Comparison of ENCODE assay signal across 1 cellular context in the genomic region with DNA sequence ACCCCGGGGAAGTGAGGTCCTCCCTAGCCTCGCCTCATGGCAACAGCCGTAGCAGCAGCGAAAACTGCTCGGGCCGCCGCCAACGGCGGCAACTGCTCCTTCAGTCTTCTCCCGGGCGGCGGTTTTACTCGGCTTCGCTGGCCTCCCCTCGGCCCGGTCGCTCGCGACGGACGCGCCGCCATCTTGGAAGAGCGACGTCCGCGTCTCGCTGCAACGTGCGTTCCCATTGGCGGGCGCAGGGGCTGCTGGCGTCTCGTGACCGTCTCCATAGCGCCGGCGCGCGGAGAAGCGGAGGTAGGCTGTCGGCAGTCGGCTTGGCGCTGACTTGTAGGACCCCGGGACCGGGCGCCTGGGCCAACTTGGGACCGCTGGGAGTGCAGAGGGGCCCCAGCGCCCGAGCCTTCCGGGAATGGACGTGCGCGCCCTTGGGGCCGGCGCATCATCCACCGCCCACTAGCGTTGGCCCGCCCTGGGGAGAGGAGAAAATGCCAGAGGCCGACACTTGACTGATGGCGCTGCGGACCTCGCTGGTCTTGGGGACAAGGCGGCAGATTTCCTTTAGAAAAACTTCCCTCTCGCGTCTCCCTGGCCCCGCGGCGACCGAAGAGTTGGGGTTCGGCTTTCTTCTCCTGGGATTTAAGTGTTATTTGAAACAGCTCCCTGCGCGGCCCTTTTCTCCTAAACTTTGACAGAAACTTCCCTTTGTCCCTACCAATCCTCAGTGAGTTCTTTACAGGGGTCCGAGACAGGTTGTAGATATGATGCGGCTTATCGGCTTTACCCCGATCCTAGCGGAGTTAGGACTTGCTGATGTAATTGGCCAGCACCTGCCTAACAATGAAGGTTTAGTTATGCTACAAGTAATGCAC.
TF ChIP-seq lines count a peak whose summit lies in the region.

A gene with protein sequence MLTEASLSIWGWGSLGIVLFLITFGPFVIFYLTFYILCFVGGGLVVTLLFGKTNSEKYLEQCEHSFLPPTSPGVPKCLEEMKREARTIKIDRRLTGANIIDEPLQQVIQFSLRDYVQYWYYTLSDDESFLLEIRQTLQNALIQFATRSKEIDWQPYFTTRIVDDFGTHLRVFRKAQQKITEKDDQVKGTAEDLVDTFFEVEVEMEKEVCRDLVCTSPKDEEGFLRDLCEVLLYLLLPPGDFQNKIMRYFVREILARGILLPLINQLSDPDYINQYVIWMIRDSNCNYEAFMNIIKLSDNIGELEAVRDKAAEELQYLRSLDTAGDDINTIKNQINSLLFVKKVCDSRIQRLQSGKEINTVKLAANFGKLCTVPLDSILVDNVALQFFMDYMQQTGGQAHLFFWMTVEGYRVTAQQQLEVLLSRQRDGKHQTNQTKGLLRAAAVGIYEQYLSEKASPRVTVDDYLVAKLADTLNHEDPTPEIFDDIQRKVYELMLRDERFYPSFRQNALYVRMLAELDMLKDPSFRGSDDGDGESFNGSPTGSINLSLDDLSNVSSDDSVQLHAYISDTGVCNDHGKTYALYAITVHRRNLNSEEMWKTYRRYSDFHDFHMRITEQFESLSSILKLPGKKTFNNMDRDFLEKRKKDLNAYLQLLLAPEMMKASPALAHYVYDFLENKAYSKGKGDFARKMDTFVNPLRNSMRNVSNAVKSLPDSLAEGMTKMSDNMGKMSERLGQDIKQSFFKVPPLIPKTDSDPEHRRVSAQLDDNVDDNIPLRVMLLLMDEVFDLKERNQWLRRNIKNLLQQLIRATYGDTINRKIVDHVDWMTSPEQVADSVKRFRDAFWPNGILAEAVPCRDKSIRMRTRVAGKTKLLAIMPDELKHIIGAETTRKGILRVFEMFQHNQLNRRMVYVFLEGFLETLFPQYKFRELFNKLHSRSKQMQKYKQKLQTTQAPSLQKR (minus strand): TSS at position 193 of the 869 bp plus-strand sequence. CDS start 199 bp downstream, outside the sequence.

TF ChIP-seq in HepG2, 621 proteins besides CTCF, POLR2A, EP300 and RAD21 (continued from another document and continues in another):
- TF ChIP-seq, protein P1, sequence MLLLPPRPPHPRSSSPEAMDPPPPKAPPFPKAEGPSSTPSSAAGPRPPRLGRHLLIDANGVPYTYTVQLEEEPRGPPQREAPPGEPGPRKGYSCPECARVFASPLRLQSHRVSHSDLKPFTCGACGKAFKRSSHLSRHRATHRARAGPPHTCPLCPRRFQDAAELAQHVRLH (CRISPR knock-in tag; IDR thresholded peaks at IDR 0.05; ENCODE audit: borderline replicate concordance, low read depth): peak; percentile 82
- TF ChIP-seq, protein P2, sequence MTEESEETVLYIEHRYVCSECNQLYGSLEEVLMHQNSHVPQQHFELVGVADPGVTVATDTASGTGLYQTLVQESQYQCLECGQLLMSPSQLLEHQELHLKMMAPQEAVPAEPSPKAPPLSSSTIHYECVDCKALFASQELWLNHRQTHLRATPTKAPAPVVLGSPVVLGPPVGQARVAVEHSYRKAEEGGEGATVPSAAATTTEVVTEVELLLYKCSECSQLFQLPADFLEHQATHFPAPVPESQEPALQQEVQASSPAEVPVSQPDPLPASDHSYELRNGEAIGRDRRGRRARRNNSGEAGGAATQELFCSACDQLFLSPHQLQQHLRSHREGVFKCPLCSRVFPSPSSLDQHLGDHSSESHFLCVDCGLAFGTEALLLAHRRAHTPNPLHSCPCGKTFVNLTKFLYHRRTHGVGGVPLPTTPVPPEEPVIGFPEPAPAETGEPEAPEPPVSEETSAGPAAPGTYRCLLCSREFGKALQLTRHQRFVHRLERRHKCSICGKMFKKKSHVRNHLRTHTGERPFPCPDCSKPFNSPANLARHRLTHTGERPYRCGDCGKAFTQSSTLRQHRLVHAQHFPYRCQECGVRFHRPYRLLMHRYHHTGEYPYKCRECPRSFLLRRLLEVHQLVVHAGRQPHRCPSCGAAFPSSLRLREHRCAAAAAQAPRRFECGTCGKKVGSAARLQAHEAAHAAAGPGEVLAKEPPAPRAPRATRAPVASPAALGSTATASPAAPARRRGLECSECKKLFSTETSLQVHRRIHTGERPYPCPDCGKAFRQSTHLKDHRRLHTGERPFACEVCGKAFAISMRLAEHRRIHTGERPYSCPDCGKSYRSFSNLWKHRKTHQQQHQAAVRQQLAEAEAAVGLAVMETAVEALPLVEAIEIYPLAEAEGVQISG (CRISPR knock-in tag; IDR thresholded peaks at IDR 0.05): peak; percentile 88
- no peak for TF ChIP-seq ARHGAP35 (CRISPR knock-in tag; IDR thresholded peaks at IDR 0.05; ENCODE audit: borderline replicate concordance)
- TF ChIP-seq, protein P3, sequence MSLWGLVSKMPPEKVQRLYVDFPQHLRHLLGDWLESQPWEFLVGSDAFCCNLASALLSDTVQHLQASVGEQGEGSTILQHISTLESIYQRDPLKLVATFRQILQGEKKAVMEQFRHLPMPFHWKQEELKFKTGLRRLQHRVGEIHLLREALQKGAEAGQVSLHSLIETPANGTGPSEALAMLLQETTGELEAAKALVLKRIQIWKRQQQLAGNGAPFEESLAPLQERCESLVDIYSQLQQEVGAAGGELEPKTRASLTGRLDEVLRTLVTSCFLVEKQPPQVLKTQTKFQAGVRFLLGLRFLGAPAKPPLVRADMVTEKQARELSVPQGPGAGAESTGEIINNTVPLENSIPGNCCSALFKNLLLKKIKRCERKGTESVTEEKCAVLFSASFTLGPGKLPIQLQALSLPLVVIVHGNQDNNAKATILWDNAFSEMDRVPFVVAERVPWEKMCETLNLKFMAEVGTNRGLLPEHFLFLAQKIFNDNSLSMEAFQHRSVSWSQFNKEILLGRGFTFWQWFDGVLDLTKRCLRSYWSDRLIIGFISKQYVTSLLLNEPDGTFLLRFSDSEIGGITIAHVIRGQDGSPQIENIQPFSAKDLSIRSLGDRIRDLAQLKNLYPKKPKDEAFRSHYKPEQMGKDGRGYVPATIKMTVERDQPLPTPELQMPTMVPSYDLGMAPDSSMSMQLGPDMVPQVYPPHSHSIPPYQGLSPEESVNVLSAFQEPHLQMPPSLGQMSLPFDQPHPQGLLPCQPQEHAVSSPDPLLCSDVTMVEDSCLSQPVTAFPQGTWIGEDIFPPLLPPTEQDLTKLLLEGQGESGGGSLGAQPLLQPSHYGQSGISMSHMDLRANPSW (CRISPR knock-in tag; IDR thresholded peaks at IDR 0.05; ENCODE audit: borderline replicate concordance): peak; percentile 67; the same call in 1 of the 2 replicates
- TF ChIP-seq, protein P4, sequence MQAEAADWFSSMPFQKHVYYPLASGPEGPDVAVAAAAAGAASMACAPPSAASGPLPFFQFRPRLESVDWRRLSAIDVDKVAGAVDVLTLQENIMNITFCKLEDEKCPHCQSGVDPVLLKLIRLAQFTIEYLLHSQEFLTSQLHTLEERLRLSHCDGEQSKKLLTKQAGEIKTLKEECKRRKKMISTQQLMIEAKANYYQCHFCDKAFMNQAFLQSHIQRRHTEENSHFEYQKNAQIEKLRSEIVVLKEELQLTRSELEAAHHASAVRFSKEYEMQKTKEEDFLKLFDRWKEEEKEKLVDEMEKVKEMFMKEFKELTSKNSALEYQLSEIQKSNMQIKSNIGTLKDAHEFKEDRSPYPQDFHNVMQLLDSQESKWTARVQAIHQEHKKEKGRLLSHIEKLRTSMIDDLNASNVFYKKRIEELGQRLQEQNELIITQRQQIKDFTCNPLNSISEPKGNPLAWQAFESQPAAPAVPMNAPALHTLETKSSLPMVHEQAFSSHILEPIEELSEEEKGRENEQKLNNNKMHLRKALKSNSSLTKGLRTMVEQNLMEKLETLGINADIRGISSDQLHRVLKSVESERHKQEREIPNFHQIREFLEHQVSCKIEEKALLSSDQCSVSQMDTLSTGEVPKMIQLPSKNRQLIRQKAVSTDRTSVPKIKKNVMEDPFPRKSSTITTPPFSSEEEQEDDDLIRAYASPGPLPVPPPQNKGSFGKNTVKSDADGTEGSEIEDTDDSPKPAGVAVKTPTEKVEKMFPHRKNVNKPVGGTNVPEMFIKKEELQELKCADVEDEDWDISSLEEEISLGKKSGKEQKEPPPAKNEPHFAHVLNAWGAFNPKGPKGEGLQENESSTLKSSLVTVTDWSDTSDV (CRISPR knock-in tag; IDR thresholded peaks at IDR 0.05): no peak
- TF ChIP-seq ZNF761 (CRISPR knock-in tag; conservative IDR thresholded peaks at IDR 0.05): no peak
- TF ChIP-seq SMAD9 (CRISPR knock-in tag; IDR thresholded peaks at IDR 0.05): no peak
- TF ChIP-seq, protein P5, sequence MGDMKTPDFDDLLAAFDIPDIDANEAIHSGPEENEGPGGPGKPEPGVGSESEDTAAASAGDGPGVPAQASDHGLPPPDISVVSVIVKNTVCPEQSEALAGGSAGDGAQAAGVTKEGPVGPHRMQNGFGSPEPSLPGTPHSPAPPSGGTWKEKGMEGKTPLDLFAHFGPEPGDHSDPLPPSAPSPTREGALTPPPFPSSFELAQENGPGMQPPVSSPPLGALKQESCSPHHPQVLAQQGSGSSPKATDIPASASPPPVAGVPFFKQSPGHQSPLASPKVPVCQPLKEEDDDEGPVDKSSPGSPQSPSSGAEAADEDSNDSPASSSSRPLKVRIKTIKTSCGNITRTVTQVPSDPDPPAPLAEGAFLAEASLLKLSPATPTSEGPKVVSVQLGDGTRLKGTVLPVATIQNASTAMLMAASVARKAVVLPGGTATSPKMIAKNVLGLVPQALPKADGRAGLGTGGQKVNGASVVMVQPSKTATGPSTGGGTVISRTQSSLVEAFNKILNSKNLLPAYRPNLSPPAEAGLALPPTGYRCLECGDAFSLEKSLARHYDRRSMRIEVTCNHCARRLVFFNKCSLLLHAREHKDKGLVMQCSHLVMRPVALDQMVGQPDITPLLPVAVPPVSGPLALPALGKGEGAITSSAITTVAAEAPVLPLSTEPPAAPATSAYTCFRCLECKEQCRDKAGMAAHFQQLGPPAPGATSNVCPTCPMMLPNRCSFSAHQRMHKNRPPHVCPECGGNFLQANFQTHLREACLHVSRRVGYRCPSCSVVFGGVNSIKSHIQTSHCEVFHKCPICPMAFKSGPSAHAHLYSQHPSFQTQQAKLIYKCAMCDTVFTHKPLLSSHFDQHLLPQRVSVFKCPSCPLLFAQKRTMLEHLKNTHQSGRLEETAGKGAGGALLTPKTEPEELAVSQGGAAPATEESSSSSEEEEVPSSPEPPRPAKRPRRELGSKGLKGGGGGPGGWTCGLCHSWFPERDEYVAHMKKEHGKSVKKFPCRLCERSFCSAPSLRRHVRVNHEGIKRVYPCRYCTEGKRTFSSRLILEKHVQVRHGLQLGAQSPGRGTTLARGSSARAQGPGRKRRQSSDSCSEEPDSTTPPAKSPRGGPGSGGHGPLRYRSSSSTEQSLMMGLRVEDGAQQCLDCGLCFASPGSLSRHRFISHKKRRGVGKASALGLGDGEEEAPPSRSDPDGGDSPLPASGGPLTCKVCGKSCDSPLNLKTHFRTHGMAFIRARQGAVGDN (CRISPR knock-in tag; IDR thresholded peaks at IDR 0.05): peak; percentile 91
- TF ChIP-seq SOX13 (IDR thresholded peaks at IDR 0.05): no peak
- peak in 1 of 2 experiments; percentile 56; a peak in 2 of 4 replicates for TF ChIP-seq SOX13 (CRISPR knock-in tag; conservative IDR thresholded peaks at IDR 0.05 in 1 of 2, IDR thresholded peaks at IDR 0.05 in 1 of 2)
- no peak for TF ChIP-seq ZSCAN29 (CRISPR knock-in tag; conservative IDR thresholded peaks at IDR 0.05)
- TF ChIP-seq TOPORS (CRISPR knock-in tag; IDR thresholded peaks at IDR 0.05): peak; percentile 53; the same call in 1 of the 2 replicates
- TF ChIP-seq, protein P6, sequence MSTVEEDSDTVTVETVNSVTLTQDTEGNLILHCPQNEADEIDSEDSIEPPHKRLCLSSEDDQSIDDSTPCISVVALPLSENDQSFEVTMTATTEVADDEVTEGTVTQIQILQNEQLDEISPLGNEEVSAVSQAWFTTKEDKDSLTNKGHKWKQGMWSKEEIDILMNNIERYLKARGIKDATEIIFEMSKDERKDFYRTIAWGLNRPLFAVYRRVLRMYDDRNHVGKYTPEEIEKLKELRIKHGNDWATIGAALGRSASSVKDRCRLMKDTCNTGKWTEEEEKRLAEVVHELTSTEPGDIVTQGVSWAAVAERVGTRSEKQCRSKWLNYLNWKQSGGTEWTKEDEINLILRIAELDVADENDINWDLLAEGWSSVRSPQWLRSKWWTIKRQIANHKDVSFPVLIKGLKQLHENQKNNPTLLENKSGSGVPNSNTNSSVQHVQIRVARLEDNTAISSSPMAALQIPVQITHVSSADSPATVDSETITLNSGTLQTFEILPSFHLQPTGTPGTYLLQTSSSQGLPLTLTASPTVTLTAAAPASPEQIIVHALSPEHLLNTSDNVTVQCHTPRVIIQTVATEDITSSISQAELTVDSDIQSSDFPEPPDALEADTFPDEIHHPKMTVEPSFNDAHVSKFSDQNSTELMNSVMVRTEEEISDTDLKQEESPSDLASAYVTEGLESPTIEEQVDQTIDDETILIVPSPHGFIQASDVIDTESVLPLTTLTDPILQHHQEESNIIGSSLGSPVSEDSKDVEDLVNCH (CRISPR knock-in tag; IDR thresholded peaks at IDR 0.05): no peak
- no peak for TF ChIP-seq SIX4 (CRISPR knock-in tag; IDR thresholded peaks at IDR 0.05)
- TF ChIP-seq HOXA7 (CRISPR knock-in tag; IDR thresholded peaks at IDR 0.05): no peak
- TF ChIP-seq, protein P7, sequence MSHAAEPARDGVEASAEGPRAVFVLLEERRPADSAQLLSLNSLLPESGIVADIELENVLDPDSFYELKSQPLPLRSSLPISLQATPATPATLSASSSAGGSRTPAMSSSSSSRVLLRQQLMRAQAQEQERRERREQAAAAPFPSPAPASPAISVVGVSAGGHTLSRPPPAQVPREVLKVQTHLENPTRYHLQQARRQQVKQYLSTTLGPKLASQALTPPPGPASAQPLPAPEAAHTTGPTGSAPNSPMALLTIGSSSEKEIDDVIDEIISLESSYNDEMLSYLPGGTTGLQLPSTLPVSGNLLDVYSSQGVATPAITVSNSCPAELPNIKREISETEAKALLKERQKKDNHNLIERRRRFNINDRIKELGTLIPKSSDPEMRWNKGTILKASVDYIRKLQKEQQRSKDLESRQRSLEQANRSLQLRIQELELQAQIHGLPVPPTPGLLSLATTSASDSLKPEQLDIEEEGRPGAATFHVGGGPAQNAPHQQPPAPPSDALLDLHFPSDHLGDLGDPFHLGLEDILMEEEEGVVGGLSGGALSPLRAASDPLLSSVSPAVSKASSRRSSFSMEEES (CRISPR knock-in tag; IDR thresholded peaks at IDR 0.05): peak; percentile 99
- TF ChIP-seq SRSF9 (IDR thresholded peaks at IDR 0.05; ENCODE audit: borderline replicate concordance, insufficient read depth, low read depth, low read length, poor library complexity, severe bottlenecking): no peak
- no peak for TF ChIP-seq MZF1 (CRISPR knock-in tag; IDR thresholded peaks at IDR 0.05; ENCODE audit: borderline replicate concordance)
- no peak; the same call in 1 of the 2 replicates for TF ChIP-seq ZNF547 (CRISPR knock-in tag; IDR thresholded peaks at IDR 0.05)
- no peak for TF ChIP-seq IKZF4 (CRISPR knock-in tag; IDR thresholded peaks at IDR 0.05; ENCODE audit: borderline replicate concordance, low read depth, not compliant biosample characterization)
- peak; percentile 70; the same call in 1 of the 2 replicates for TF ChIP-seq ZZZ3 (CRISPR knock-in tag; IDR thresholded peaks at IDR 0.05; ENCODE audit: borderline replicate concordance)
- no peak for TF ChIP-seq ZNF382 (CRISPR knock-in tag; IDR thresholded peaks at IDR 0.05; ENCODE audit: borderline replicate concordance)
- TF ChIP-seq ZNF496 (CRISPR knock-in tag; IDR thresholded peaks at IDR 0.05; ENCODE audit: insufficient replicate concordance): no peak
- no peak for TF ChIP-seq ZNF564 (CRISPR knock-in tag; IDR thresholded peaks at IDR 0.05)
- TF ChIP-seq KAT7 (CRISPR knock-in tag; IDR thresholded peaks at IDR 0.05; ENCODE audit: borderline replicate concordance): no peak
- TF ChIP-seq HDAC1 (CRISPR knock-in tag; IDR thresholded peaks at IDR 0.05): peak; percentile 72
- TF ChIP-seq, protein P8, sequence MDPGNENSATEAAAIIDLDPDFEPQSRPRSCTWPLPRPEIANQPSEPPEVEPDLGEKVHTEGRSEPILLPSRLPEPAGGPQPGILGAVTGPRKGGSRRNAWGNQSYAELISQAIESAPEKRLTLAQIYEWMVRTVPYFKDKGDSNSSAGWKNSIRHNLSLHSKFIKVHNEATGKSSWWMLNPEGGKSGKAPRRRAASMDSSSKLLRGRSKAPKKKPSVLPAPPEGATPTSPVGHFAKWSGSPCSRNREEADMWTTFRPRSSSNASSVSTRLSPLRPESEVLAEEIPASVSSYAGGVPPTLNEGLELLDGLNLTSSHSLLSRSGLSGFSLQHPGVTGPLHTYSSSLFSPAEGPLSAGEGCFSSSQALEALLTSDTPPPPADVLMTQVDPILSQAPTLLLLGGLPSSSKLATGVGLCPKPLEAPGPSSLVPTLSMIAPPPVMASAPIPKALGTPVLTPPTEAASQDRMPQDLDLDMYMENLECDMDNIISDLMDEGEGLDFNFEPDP (CRISPR knock-in tag; conservative IDR thresholded peaks at IDR 0.05): no peak
